8 cellular contexts compared by ENCODE assay signal in the genomic region with DNA sequence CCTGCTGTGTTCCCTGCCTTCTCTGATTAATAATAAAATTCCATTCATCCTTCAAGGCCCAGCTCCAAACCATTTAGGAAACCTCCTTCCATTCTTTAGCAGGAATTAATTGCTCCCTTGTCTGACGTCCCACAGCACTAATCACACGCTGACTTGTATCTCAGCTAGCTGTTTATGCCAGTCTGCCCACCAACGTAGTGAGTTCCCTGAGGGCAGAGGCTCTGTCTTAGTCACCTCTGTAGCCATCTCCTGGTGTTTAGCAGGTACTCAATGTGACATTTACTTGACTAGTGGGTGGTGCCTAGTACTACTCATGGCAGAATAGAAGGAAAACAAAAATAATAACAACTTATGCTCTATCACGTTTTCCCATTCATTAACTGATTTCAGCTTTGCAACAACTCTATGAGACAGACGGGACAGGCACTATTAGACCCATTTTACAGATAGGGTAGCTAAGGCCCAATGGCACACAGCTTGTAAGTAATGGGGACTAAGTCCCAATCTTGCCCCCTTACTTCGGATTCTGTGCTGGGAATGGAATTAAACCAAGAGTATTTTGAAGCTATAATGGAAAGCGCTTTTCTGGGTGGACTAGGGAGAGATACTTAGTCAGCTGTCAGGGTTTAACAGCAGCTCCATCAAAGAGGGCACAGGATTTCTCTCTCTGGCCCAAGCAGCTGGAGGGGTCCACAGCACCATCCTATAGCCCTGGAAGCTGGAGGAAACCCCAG. TPM values are rescaled to one million over a fixed set of nuclear protein-coding genes. Genes with fewer than 3 reads are reported as not detected.
DNase-seq lines count a peak whose midpoint lies in the region; ATAC-seq and TF ChIP-seq lines count a peak whose summit lies in the region.

No MANE protein-coding gene starts in this region.

- peaks cover 7% of the 10 kb centered on the region for H3K27me3 Mint-ChIP-seq in GM23338 (ENCODE audit: insufficient read depth, low read depth, poor library complexity)

- ATAC-seq in GM23338 (no peak), HG02623 (IDR thresholded peaks at IDR 0.05; ENCODE audit: unreplicated experiment) (no peak)

- H3K27ac ChIP-seq in GM23338 (ENCODE audit: low read depth) (peak overlapping the region; percentile 94), esophagus (ENCODE audit: low read depth in 2 of 2, low read length in 1 of 2) (peak overlapping the region in 1 of 2 donors; percentile 84), sigmoid colon (peak overlapping the region in 3 of 4 donors; percentile 92 to 93 (median 92))

- H3K4me1 ChIP-seq in GM23338 (ENCODE audit: insufficient read depth) (0 out of 2 replicates have a peak, but pooled peaks cover 3% of the 10 kb centered on the region), esophagus (ENCODE audit: control insufficient read depth in 2 of 2, insufficient read depth in 2 of 2, low read length in 1 of 2) (peaks cover 0 to 4% of the 10 kb centered on the region in 2 donors), sigmoid colon (peaks cover 0 to 19% (median 15%) of the 10 kb centered on the region in 4 donors)

- no peaks in the 10 kb centered on the region for H3K9me3 ChIP-seq in esophagus (ENCODE audit: control insufficient read depth in 2 of 2, insufficient read depth in 1 of 2, low read depth in 1 of 2, low read length in 1 of 2)
- H3K9me3 ChIP-seq in sigmoid colon = no peaks in the 10 kb centered on the region

- peak overlapping the region; percentile 98 for H3K27ac Mint-ChIP-seq in GM23338

- H3K9me3 Mint-ChIP-seq in GM23338 = no peaks in the 10 kb centered on the region

- H3K4me2 ChIP-seq in GM23338 = peak overlapping the region; percentile 86

- H4K20me1 ChIP-seq in GM23338 (replicated peaks; ENCODE audit: insufficient read depth) = no peaks in the 10 kb centered on the region

- H3K36me3 ChIP-seq in GM23338 (ENCODE audit: insufficient read depth) (no peaks in the 10 kb centered on the region), esophagus (ENCODE audit: control insufficient read depth in 2 of 2, insufficient read depth in 2 of 2, low read length in 1 of 2) (no peaks in the 10 kb centered on the region), sigmoid colon (no peaks in the 10 kb centered on the region)

- DNase-seq in GM23338 (ENCODE audit: low spot score) = no peak
- DNase-seq in SK-N-DZ (ENCODE audit: low spot score) = peak; percentile 10
- DNase-seq in sigmoid colon = peak; percentile 39
- no peak for DNase-seq in DMS79 (lab: John Stamatoyannopoulos, UW)
- DNase-seq in GM10248 (ENCODE audit: extremely low spot score) = no peak
- no peak for DNase-seq in dedifferentiated amniotic fluid mesenchymal stem cell (ENCODE audit: extremely low spot score)

- H3K4me3 ChIP-seq in GM23338 = peak overlapping the region; percentile 66
- H3K4me3 ChIP-seq in esophagus (ENCODE audit: low read depth in 1 of 2, low read length in 2 of 2) = peak overlapping the region; percentile 16 to 94
- H3K4me3 ChIP-seq in sigmoid colon = peak overlapping the region in 3 of 4 donors; percentile 66 to 74 (median 71)

- H3K4me1 Mint-ChIP-seq in GM23338 = peaks cover 13% of the 10 kb centered on the region; the same call in 2 of the 3 replicates

- H3K36me3 Mint-ChIP-seq in GM23338 (ENCODE audit: low read depth) = no peaks in the 10 kb centered on the region; the same call in 2 of the 3 replicates

- CTCF ChIA-PET in GM10248 (lab: Yijun Ruan, JAX) = interaction anchor here (0.7 to 3.7 kb wide), 26 partner anchors 9 to 205 kb away, joined by 3 to 37 read pairs (median 4); partner anchors contain the start of genes CDC6 and THRA

- TF ChIP-seq POLR2A in sigmoid colon (IDR thresholded peaks at IDR 0.05) = no peak

- no peak for TF ChIP-seq EP300 in sigmoid colon (IDR thresholded peaks at IDR 0.05)

- intact Hi-C loops in sigmoid colon (cut with DNase I) = loop anchor here (5.0 kb wide), 2 partner anchors 69 to 134 kb away; partner anchors contain the start of gene CDC6

- H3K79me2 ChIP-seq in GM23338 (replicated peaks; ENCODE audit: insufficient read depth) = peaks cover 25% of the 10 kb centered on the region

- H3K9me2 ChIP-seq in GM23338 (ENCODE audit: insufficient read depth) = no peaks in the 10 kb centered on the region

- no peaks in the 10 kb centered on the region for H3K27me3 ChIP-seq in GM23338 (ENCODE audit: insufficient read depth)
- H3K27me3 ChIP-seq in esophagus (ENCODE audit: control insufficient read depth in 1 of 2, insufficient read depth in 2 of 2, low read length in 2 of 2) = no peaks in the 10 kb centered on the region
- H3K27me3 ChIP-seq in sigmoid colon = no peaks in the 10 kb centered on the region

- H2AFZ ChIP-seq in GM23338 = peak overlapping the region; percentile 26; the same call in 1 of the 2 replicates

- POLR2A ChIA-PET in GM10248 (lab: Yijun Ruan, JAX) = interaction anchor here (1.0 kb wide), 1 partner anchor 14 kb away, joined by 4 read pairs; no protein-coding TSS in a partner anchor

- H3K4me3 Mint-ChIP-seq in GM23338 = peak overlapping the region; percentile 84

- no peak for TF ChIP-seq CTCF in GM23338 (conservative IDR thresholded peaks at IDR 0.05; ENCODE audit: low read depth in 2 of 2)
- no peak for TF ChIP-seq CTCF in sigmoid colon (IDR thresholded peaks at IDR 0.05)
- no peak for TF ChIP-seq CTCF in GM10248 (IDR thresholded peaks at IDR 0.05; ENCODE audit: control extremely low read depth, extremely low read depth, low read depth, missing control alignments)

- H3F3A ChIP-seq in GM23338 (replicated peaks; ENCODE audit: low read depth) = peaks cover 8% of the 10 kb centered on the region; the same call in 1 of the 2 replicates

- 75 to 78% methylated on average over 7 of the region's 7 CpGs for WGBS in esophagus, 2 donors
- WGBS in sigmoid colon, 2 donors = 82 to 87% methylated on average over 7 of the region's 7 CpGs

TF ChIP-seq in GM23338, 12 proteins besides CTCF, POLR2A, EP300 and RAD21 (continues in another document):
- TF ChIP-seq, protein P1, sequence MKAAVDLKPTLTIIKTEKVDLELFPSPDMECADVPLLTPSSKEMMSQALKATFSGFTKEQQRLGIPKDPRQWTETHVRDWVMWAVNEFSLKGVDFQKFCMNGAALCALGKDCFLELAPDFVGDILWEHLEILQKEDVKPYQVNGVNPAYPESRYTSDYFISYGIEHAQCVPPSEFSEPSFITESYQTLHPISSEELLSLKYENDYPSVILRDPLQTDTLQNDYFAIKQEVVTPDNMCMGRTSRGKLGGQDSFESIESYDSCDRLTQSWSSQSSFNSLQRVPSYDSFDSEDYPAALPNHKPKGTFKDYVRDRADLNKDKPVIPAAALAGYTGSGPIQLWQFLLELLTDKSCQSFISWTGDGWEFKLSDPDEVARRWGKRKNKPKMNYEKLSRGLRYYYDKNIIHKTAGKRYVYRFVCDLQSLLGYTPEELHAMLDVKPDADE (IDR thresholded peaks at IDR 0.05) = no peak
- TF ChIP-seq ZNF331 (CRISPR knock-in tag; IDR thresholded peaks at IDR 0.05; ENCODE audit: low read depth) = no peak
- no peak for TF ChIP-seq STAT1 (IDR thresholded peaks at IDR 0.05; ENCODE audit: unreplicated experiment)
- TF ChIP-seq ZNF114 (CRISPR knock-in tag; IDR thresholded peaks at IDR 0.05) = no peak
- no peak for TF ChIP-seq POLR2AphosphoS5 (IDR thresholded peaks at IDR 0.05; ENCODE audit: low read depth)

RNA-seq across cellular contexts. Expression of gene WIPF2, which starts 0.9 kb away (rescaled TPM):
- total RNA-seq in GM23338 (2014; rRNA removed; shearing (Covaris generic)) = 9.2 and 10.8 TPM in 2 replicates
- polyA plus RNA-seq in GM23338 (2016; fragmentation: Nextera tagmentation; extraction: Ambion mirVana) (9.2 and 11.7 TPM in 2 replicates), esophagus (10 to 100 TPM in 1 of 2 donors, 1 to 10 TPM in 1; 9.1 to 15.3 TPM), sigmoid colon (10 to 100 TPM; 11.4 to 20.3 (median 18.0) TPM)
- polyA plus RNA-seq in SK-N-DZ (2014; cell fraction: cytosol; rRNA removed) = 4.7 and 4.9 TPM in 2 replicates
- polyA plus RNA-seq in SK-N-DZ (2014; cell fraction: nucleus; rRNA removed) = 2.4 and 2.8 TPM in 2 replicates
- 10 to 100 TPM in 1 of 4 donors, 1 to 10 TPM in 3; 6.7 to 10.2 (median 8.7) TPM for total RNA-seq in sigmoid colon

RNA-seq across cellular contexts. Expression of gene RAPGEFL1, which starts 40.9 kb away (rescaled TPM):
- total RNA-seq in GM23338 (2014; rRNA removed; shearing (Covaris generic)) = 10.4 and 14.0 TPM in 2 replicates
- polyA plus RNA-seq in GM23338 (2016; fragmentation: Nextera tagmentation; extraction: Ambion mirVana) = 5.0 and 6.7 TPM in 2 replicates
- polyA plus RNA-seq in SK-N-DZ (2014; cell fraction: cytosol; rRNA removed) = 3.4 and 4.8 TPM in 2 replicates
- polyA plus RNA-seq in SK-N-DZ (2014; cell fraction: nucleus; rRNA removed) = 31.7 and 37.3 TPM in 2 replicates
- 100 to 1,000 TPM; 109 to 282 TPM for polyA plus RNA-seq in esophagus
- 1 to 10 TPM in 3 of 4 donors, under 1 TPM in 1; 0.99 to 4.3 (median 2.6) TPM for total RNA-seq in sigmoid colon
- polyA plus RNA-seq in sigmoid colon = 10 to 100 TPM; 48.0 to 85.0 (median 66.8) TPM

Comparison
In these comparisons a context has a peak if more than half of its experiments do, and no peak if none do; other contexts are left out.
1. DNase-seq: peak in SK-N-DZ (single experiment) and sigmoid colon (single experiment); none in GM23338 (single experiment), DMS79 (single experiment), GM10248 (single experiment) and dedifferentiated amniotic fluid mesenchymal stem cell (single experiment).
2. Peak in every context shown above with its lines, with median percentiles within 50 percentile points of each other: H3K4me3 ChIP-seq.